In genomic region chr1:6597777-6598131, GRCh38 we compare ENCODE assay signal across 6 cellular contexts. TPM values are rescaled to one million over a fixed set of nuclear protein-coding genes. Genes with fewer than 3 reads are reported as not detected.
DNase-seq lines count a peak whose midpoint lies in the region; ATAC-seq and TF ChIP-seq lines count a peak whose summit lies in the region.
"Had no signal": no experiment of that assay in that cellular context is flagged by ENCODE, and none has a peak within 500 bp of the region (broad histone marks: within the 10 kb centered on the region; RNA-seq: fewer than 3 reads in every experiment).

No MANE protein-coding gene starts in this region.

- H3K4me1 Mint-ChIP-seq in activated T-helper 17 cell treated with anti-CD3 and anti-CD28 coated beads, Interleukin-2, amount 50 U/mL, for 72 hours = peaks cover 5% of the 10 kb centered on the region

- peaks cover 62% of the 10 kb centered on the region for H3K4me1 ChIP-seq in vagina

- H3K36me3 Mint-ChIP-seq in activated T-helper 17 cell treated with anti-CD3 and anti-CD28 coated beads, Interleukin-2, amount 50 U/mL, for 72 hours (ENCODE audit: low read depth) = peaks cover 89% of the 10 kb centered on the region

- H3K4me3 ChIP-seq in vagina = no peak overlapping the region
- H3K4me3 ChIP-seq: SJCRH30 had no signal

- no peaks in the 10 kb centered on the region for H3K27me3 Mint-ChIP-seq in activated T-helper 17 cell treated with anti-CD3 and anti-CD28 coated beads, Interleukin-2, amount 50 U/mL, for 72 hours

- H3K9me3 Mint-ChIP-seq in activated T-helper 17 cell treated with anti-CD3 and anti-CD28 coated beads, Interleukin-2, amount 50 U/mL, for 72 hours = no peaks in the 10 kb centered on the region

- no peak for TF ChIP-seq POLR2A in vagina (IDR thresholded peaks at IDR 0.05)

- H3K4me3 Mint-ChIP-seq in activated T-helper 17 cell treated with anti-CD3 and anti-CD28 coated beads, Interleukin-2, amount 50 U/mL, for 72 hours = no peak overlapping the region

- no peaks in the 10 kb centered on the region for H3K9me3 ChIP-seq in vagina
- H3K9me3 ChIP-seq: SJCRH30 had no signal

- H3K27ac Mint-ChIP-seq in activated T-helper 17 cell treated with anti-CD3 and anti-CD28 coated beads, Interleukin-2, amount 50 U/mL, for 72 hours = no peak overlapping the region

- H3K36me3 ChIP-seq in vagina = peaks cover 0 to 64% of the 10 kb centered on the region in 2 donors

- intact Hi-C loops in vagina (cut with DNase I) = no loop called here

- TF ChIP-seq CTCF in vagina (IDR thresholded peaks at IDR 0.05) = no peak

- no peaks in the 10 kb centered on the region for H3K27me3 ChIP-seq in vagina
- H3K27me3 ChIP-seq: SJCRH30 had no signal

- ATAC-seq in activated T-helper 17 cell treated with anti-CD3 and anti-CD28 coated beads, Interleukin-2, amount 50 U/mL, for 72 hours (replicated peaks) = no peak

- no peak for DNase-seq in vagina (ENCODE audit: extremely low spot score in 2 of 2)
- DNase-seq: activated CD8-positive, alpha-beta memory T cell treated with anti-CD3 and anti-CD28 coated beads, Interleukin-2, amount 50 U/mL, for 48 hours; mesendoderm; SJCRH30 had no signal

- H3K27ac ChIP-seq in vagina = peak overlapping the region; percentile 98
- H3K27ac ChIP-seq: epithelial cell of prostate, SJCRH30 had no signal

RNA-seq across cellular contexts. Expression of gene KLHL21, which starts 4.9 kb away (rescaled TPM):
- total RNA-seq in vagina = 54.3 TPM
- 10 to 100 TPM; 32.3 to 35.3 TPM for total RNA-seq in activated T-helper 17 cell treated with anti-CD3 and anti-CD28 coated beads, Interleukin-2, amount 50 U/mL, for 72 hours

RNA-seq across cellular contexts. Expression of gene PHF13, which starts 15.8 kb away (rescaled TPM):
- 21.6 TPM for total RNA-seq in vagina
- 10 to 100 TPM; 14.8 to 23.7 TPM for total RNA-seq in activated T-helper 17 cell treated with anti-CD3 and anti-CD28 coated beads, Interleukin-2, amount 50 U/mL, for 72 hours

RNA-seq across cellular contexts. Expression of gene ZBTB48, which starts 18.0 kb away (rescaled TPM):
- 9.1 TPM for total RNA-seq in vagina
- total RNA-seq in activated T-helper 17 cell treated with anti-CD3 and anti-CD28 coated beads, Interleukin-2, amount 50 U/mL, for 72 hours = 10 to 100 TPM; 22.0 to 28.5 TPM

RNA-seq across cellular contexts. Expression of gene THAP3, which starts 26.9 kb away (rescaled TPM):
- total RNA-seq in vagina = 29.0 TPM
- 10 to 100 TPM; 19.3 to 34.6 TPM for total RNA-seq in activated T-helper 17 cell treated with anti-CD3 and anti-CD28 coated beads, Interleukin-2, amount 50 U/mL, for 72 hours

RNA-seq across cellular contexts. Expression of gene TAS1R1, which starts 42.6 kb away (rescaled TPM):
- not detected for total RNA-seq in vagina
- not detected for total RNA-seq in activated T-helper 17 cell treated with anti-CD3 and anti-CD28 coated beads, Interleukin-2, amount 50 U/mL, for 72 hours
